17 cellular contexts compared by ENCODE assay signal in the genomic region with DNA sequence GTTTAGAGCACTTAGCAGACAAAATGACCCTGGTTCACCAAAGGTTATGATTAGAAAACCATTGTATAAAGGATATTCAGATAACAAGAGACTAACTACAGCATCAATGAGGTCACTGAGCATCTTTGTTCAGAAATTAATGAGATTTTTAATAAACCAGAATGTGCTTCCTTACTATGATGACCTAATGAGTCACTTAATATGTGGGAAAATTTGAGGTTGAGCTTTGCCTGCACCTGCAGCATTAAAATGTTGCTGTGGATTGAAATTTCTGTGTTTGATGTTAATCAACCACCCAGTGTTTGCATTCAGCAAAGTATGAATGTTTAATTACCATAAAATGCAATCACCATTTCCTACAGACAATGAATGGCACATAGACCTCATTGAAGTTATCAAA.
"Had no signal": no experiment of that assay in that cellular context is flagged by ENCODE, and none has a peak within 500 bp of the region (broad histone marks: within the 10 kb centered on the region; RNA-seq: fewer than 3 reads in every experiment).

No MANE protein-coding gene starts in this region.

- H3K4me1 ChIP-seq: adrenal gland, lower lobe of right lung had no signal

- H3K36me3 ChIP-seq: adrenal gland, esophagus squamous epithelium had no signal

- H3K9me3 ChIP-seq: adrenal gland, esophagus squamous epithelium, lower lobe of right lung, psoas muscle, tibial artery had no signal

- H3K4me3 ChIP-seq: adrenal gland, esophagus squamous epithelium, lower lobe of right lung, psoas muscle, tibial artery had no signal

- H3K27ac ChIP-seq: adrenal gland, esophagus squamous epithelium, lower lobe of right lung, psoas muscle, tibial artery had no signal

- DNase-seq: activated CD4-positive, alpha-beta T cell treated with anti-CD3 and anti-CD28 coated beads, Interleukin-2, amount 10 ng/mL, durations not matched to agents 24 days and 14 days; activated CD4-positive, CD25-positive, alpha-beta regulatory T cell; activated CD8-positive, alpha-beta memory T cell treated with anti-CD3 and anti-CD28 coated beads, Interleukin-2, amount 50 U/mL, for 4 hours; activated CD8-positive, alpha-beta T cell treated with anti-CD3 and anti-CD28 coated beads, Interleukin-2, amount 10 ng/mL, durations not matched to agents 7 days and 5 days; activated effector memory CD4-positive, alpha-beta T cell treated with anti-CD3 and anti-CD28 coated beads, Interleukin-2, amount 50 U/mL, for 16 hours; activated T-cell treated with anti-CD3 and anti-CD28 coated beads, Interleukin-2, amount 50 U/mL, for 48 hours; adrenal gland; caudate nucleus; esophagus squamous epithelium; glutamatergic neuron; left colon; lower lobe of right lung; psoas muscle; stimulated activated CD4-positive, alpha-beta T cell treated with anti-CD3 and anti-CD28 coated beads, Interleukin-2, amount 100 ng/mL, for 24 hours; stimulated activated naive B cell treated with anti-CD40 and anti-IgM and Interleukin-4, amounts not matched to agents 10 μg/mL and 1 μg/mL and 100 μg/mL, for 72 hours; tibial artery had no signal

- ATAC-seq: activated CD8-positive, alpha-beta T cell treated with anti-CD3 and anti-CD28 coated beads, Interleukin-2, amount 10 ng/mL, durations not matched to agents 7 days and 5 days; left colon; lower lobe of right lung; psoas muscle; sciatic nerve; stimulated activated naive B cell treated with anti-CD40 and anti-IgM and Interleukin-4, amounts not matched to agents 10 μg/mL and 1 μg/mL and 100 μg/mL, for 72 hours had no signal

- H3K27me3 ChIP-seq: adrenal gland, esophagus squamous epithelium, tibial artery had no signal
